26 cellular contexts compared by ENCODE assay signal in the genomic region with DNA sequence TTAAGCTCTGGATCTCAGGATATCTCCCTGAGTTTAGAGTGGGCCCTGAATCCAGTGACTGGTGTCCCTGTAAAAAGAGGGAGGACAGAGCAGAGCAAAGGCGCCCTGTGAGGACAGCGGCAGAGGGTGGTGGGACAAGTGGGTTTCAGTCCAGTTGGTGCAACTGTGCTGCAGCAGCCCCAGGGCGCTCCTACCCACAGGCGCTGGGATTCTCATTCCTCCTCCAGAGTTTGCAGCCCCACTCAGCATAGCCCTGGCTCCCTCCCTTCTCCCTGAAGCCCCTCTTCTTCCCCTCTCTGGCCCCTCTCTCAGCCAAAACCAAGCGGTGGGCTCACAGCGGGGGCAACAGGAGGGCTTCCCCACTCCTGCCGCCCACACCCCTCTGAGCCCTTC. TPM values are rescaled to one million over a fixed set of nuclear protein-coding genes. Genes with fewer than 3 reads are reported as not detected.
"Had no signal": no experiment of that assay in that cellular context is flagged by ENCODE, and none has a peak within 500 bp of the region (broad histone marks: within the 10 kb centered on the region; RNA-seq: fewer than 3 reads in every experiment).

No MANE protein-coding gene starts in this region.

- H3K36me3 Mint-ChIP-seq: activated naive CD4-positive, alpha-beta T cell treated with anti-CD3 and anti-CD28 coated beads, Interleukin-2, amount 50 U/mL, for 24 hours; stimulated activated memory B cell treated with anti-CD40 and anti-IgM and Interleukin-4, amounts not matched to agents 10 μg/mL and 1 μg/mL and 100 μg/mL, for 72 hours had no signal

- DNase-seq: activated CD4-positive, alpha-beta T cell treated with anti-CD3 and anti-CD28 coated beads, Interleukin-2, amount 50 U/mL, for 1 hour; activated CD8-positive, alpha-beta memory T cell treated with anti-CD3 and anti-CD28 coated beads for 24 hours; activated gamma-delta T cell treated with Interleukin-2 at 50 U/mL for 16 hours; esophagus squamous epithelium; gastrocnemius medialis; hypothalamus; mesenchymal stem cell; small intestine; stimulated activated CD4-positive, alpha-beta T cell treated with anti-CD3 and anti-CD28 coated beads, Interleukin-15, amount 100 ng/mL, for 24 hours; T1000; upper lobe of left lung had no signal

- ATAC-seq: activated CD4-positive, CD25-positive, alpha-beta regulatory T cell treated with anti-CD3 and anti-CD28 coated beads, Interleukin-2, amount 50 U/mL, for 24 hours; gastrocnemius medialis; right lobe of liver had no signal

- H3K27ac Mint-ChIP-seq: activated naive CD4-positive, alpha-beta T cell treated with anti-CD3 and anti-CD28 coated beads, Interleukin-2, amount 50 U/mL, for 24 hours; endodermal cell; nephron; stimulated activated memory B cell treated with anti-CD40 and anti-IgM and Interleukin-4, amounts not matched to agents 10 μg/mL and 1 μg/mL and 100 μg/mL, for 72 hours; T-helper 1 cell treated with Interleukin-12 subunit alpha and Interleukin-12 subunit beta and Interleukin-4 antibody, amounts not matched to agents 30 μg/mL and 1 μg/mL, for 36 hours had no signal

- H3K9ac ChIP-seq: parathyroid adenoma had no signal

- H3K9me3 Mint-ChIP-seq: activated naive CD4-positive, alpha-beta T cell treated with anti-CD3 and anti-CD28 coated beads, Interleukin-2, amount 50 U/mL, for 24 hours; central memory CD8-positive, alpha-beta T cell; endodermal cell; T-helper 1 cell treated with Interleukin-12 subunit alpha and Interleukin-12 subunit beta and Interleukin-4 antibody, amounts not matched to agents 30 μg/mL and 1 μg/mL, for 36 hours had no signal

- H3K79me2 ChIP-seq: parathyroid adenoma had no signal

- H3K27ac ChIP-seq: ascending aorta, esophagus squamous epithelium, gastrocnemius medialis, parathyroid adenoma, right lobe of liver, SJSA1, thoracic aorta, upper lobe of left lung had no signal

- H3K4me3 Mint-ChIP-seq: activated naive CD4-positive, alpha-beta T cell treated with anti-CD3 and anti-CD28 coated beads, Interleukin-2, amount 50 U/mL, for 24 hours; central memory CD8-positive, alpha-beta T cell; endodermal cell; stimulated activated memory B cell treated with anti-CD40 and anti-IgM and Interleukin-4, amounts not matched to agents 10 μg/mL and 1 μg/mL and 100 μg/mL, for 72 hours; T-helper 1 cell treated with Interleukin-12 subunit alpha and Interleukin-12 subunit beta and Interleukin-4 antibody, amounts not matched to agents 30 μg/mL and 1 μg/mL, for 36 hours had no signal

- H3K4me1 ChIP-seq: adrenal gland, gastrocnemius medialis, right lobe of liver had no signal

- H3K36me3 ChIP-seq: adrenal gland, ascending aorta, esophagus squamous epithelium, gastrocnemius medialis, right lobe of liver, SJSA1, thoracic aorta, upper lobe of left lung had no signal

- H3K27me3 ChIP-seq: ascending aorta had no signal

- H2AFZ ChIP-seq: parathyroid adenoma had no signal

- H3K9me3 ChIP-seq: adrenal gland, ascending aorta, esophagus squamous epithelium, gastrocnemius medialis, right lobe of liver, SJSA1, thoracic aorta, upper lobe of left lung had no signal

- H3K4me3 ChIP-seq: adrenal gland, ascending aorta, esophagus squamous epithelium, gastrocnemius medialis, right lobe of liver, SJSA1, thoracic aorta, upper lobe of left lung had no signal

RNA-seq across cellular contexts. Expression of a gene that starts 1.6 kb away (rescaled TPM):
- total RNA-seq: ascending aorta, esophagus squamous epithelium, gastrocnemius medialis, mononuclear cell, myocyte, SJSA1, thoracic aorta, upper lobe of left lung had no signal

RNA-seq across cellular contexts. Expression of a gene that starts 23.4 kb away (rescaled TPM):
- total RNA-seq: endodermal cell, esophagus squamous epithelium, mononuclear cell, SJSA1, upper lobe of left lung had no signal
